1 cellular context compared by ENCODE assay signal in the genomic region with DNA sequence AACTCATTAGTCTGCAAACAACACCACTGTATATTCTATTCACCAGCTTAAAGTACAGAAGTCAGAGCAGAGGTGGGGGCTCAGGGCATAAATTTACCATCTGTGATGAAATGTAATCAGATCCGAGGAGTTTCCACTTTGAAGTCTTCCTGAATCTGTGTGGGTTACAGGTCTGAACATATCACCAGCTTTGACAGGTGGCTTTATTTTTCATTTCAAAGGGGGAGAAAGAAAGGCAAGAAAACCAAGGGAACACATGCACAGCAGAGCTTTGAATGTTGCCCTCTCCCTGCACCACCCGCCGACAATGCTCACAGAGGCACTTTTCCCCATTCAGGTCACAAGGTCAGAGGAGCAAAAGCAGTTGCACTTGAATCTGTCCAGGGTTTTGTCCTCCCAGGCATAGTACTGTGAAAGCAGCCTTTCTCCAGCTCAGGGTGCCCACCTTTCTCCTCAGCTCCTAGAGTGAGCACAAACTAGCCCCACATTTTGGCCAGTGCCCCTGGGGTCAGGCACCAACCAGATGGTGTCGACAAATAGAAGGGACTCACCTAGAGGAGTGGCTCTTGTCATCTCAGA.
TF ChIP-seq lines count a peak whose summit lies in the region.

No MANE protein-coding gene starts in this region.

TF ChIP-seq in H1, 55 proteins besides CTCF, POLR2A, EP300 and RAD21:
- TF ChIP-seq, protein P1, sequence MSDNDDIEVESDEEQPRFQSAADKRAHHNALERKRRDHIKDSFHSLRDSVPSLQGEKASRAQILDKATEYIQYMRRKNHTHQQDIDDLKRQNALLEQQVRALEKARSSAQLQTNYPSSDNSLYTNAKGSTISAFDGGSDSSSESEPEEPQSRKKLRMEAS (IDR thresholded peaks at IDR 0.05): no peak
- TF ChIP-seq BCL11A (IDR thresholded peaks at IDR 0.05; ENCODE audit: low read depth in 2 of 2, low read length in 2 of 2): no peak
- TF ChIP-seq TEAD4 (IDR thresholded peaks at IDR 0.05; ENCODE audit: low read depth, low read length): no peak
- no peak for TF ChIP-seq SIN3A (conservative IDR thresholded peaks at IDR 0.05 in 1 of 2, IDR thresholded peaks at IDR 0.05 in 1 of 2; ENCODE audit: low read depth in 1 of 2, low read length in 2 of 2)
- no peak for TF ChIP-seq CBX8 (IDR thresholded peaks at IDR 0.05; ENCODE audit: borderline replicate concordance, low read depth, low read length)
- TF ChIP-seq, protein P2, sequence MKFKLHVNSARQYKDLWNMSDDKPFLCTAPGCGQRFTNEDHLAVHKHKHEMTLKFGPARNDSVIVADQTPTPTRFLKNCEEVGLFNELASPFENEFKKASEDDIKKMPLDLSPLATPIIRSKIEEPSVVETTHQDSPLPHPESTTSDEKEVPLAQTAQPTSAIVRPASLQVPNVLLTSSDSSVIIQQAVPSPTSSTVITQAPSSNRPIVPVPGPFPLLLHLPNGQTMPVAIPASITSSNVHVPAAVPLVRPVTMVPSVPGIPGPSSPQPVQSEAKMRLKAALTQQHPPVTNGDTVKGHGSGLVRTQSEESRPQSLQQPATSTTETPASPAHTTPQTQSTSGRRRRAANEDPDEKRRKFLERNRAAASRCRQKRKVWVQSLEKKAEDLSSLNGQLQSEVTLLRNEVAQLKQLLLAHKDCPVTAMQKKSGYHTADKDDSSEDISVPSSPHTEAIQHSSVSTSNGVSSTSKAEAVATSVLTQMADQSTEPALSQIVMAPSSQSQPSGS (IDR thresholded peaks at IDR 0.05; ENCODE audit: low read length): no peak
- no peak for TF ChIP-seq SP1 (IDR thresholded peaks at IDR 0.05; ENCODE audit: low read depth, low read length)
- TF ChIP-seq SRF (IDR thresholded peaks at IDR 0.05; ENCODE audit: low read depth, low read length): no peak
- TF ChIP-seq RBBP5 (IDR thresholded peaks at IDR 0.05; ENCODE audit: borderline replicate concordance, low read depth, low read length): no peak
- no peak for TF ChIP-seq ASH2L (IDR thresholded peaks at IDR 0.05; ENCODE audit: low read length)
- no peak for TF ChIP-seq POLR2AphosphoS5 (IDR thresholded peaks at IDR 0.05; ENCODE audit: low read depth, low read length)
- no peak for TF ChIP-seq SP4 (IDR thresholded peaks at IDR 0.05; ENCODE audit: low read length)
- TF ChIP-seq CBX5 (IDR thresholded peaks at IDR 0.05; ENCODE audit: low read depth, low read length): no peak
